In the genomic region with DNA sequence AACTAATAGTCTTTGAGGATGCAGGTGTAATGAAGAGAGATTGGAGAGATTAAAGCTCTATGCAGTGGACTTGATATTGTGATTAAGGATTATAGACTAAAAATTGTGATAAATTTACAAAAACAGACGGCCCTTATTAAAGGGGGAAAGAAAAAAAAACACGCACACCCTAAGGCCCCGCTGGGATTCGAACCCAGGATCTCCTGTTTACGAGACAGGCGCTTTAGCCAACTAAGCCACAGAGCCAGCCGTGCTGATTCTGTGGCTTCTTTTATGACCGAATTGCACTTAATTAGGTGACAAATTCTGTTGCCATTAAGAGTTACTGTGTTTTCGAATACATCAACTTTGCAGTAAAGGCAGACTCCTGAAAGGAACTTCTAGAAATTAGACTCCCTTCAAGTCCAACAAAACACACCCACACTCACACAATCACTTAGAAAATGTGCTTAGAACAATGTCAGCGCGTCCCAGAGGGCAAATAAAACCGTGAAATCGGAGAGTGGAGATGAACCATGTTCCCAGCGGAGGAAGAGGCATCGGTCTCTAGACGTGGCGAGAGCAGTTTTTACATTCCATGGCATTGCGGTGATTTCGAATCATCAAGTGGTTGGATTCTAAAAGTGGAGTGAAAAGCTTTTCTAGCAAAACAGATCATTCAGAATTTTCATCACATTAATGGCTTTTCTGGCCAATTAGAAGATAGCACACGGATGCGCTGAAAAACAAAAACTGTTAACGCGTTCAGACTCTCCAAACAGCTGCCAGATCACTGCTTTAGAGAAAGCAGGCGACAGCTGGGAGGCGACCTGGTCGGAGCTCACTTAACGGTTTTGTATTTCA, we compare ENCODE assay signal across 1 cellular context.
TF ChIP-seq lines count a peak whose summit lies in the region.

No MANE protein-coding gene starts in this region.

TF ChIP-seq in K562, 482 proteins besides CTCF, POLR2A, EP300 and RAD21 (continued from another document and continues in another):
- TF ChIP-seq REST (CRISPR knock-in tag; IDR thresholded peaks at IDR 0.05; ENCODE audit: low read depth) (no peak), BACH1 (tag; IDR thresholded peaks at IDR 0.05) (no peak), CGGBP1 (CRISPR knock-in tag; IDR thresholded peaks at IDR 0.05) (no peak), ZNF707 (CRISPR knock-in tag; conservative IDR thresholded peaks at IDR 0.05) (no peak), SRF (CRISPR knock-in tag; IDR thresholded peaks at IDR 0.05) (no peak), SUPT5H (IDR thresholded peaks at IDR 0.05) (peak; percentile 48; the same call in 1 of the 2 replicates), PCBP2 (IDR thresholded peaks at IDR 0.05; ENCODE audit: low read depth, low read length, poor library complexity, severe bottlenecking) (no peak), CTBP1 (IDR thresholded peaks at IDR 0.05; ENCODE audit: borderline replicate concordance) (no peak), HCFC1 (IDR thresholded peaks at IDR 0.05; ENCODE audit: low read depth, low read length) (peak; percentile 22; the same call in 1 of the 2 replicates), BCOR (IDR thresholded peaks at IDR 0.05) (peak; percentile 42; the same call in 1 of the 2 replicates), GABPB1 (CRISPR knock-in tag; IDR thresholded peaks at IDR 0.05) (no peak), HIVEP1 (CRISPR knock-in tag; IDR thresholded peaks at IDR 0.05) (no peak), RBM22 (IDR thresholded peaks at IDR 0.05; ENCODE audit: low read depth, low read length, poor library complexity, severe bottlenecking) (no peak), TBL1XR1 (IDR thresholded peaks at IDR 0.05; ENCODE audit: low read length in 2 of 2) (peak in 1 of 2 experiments; percentile 88; a peak in 2 of 4 replicates), POLR2B (IDR thresholded peaks at IDR 0.05; ENCODE audit: low read depth, partially characterized antibody) (peak; percentile 26), ZNF668 (CRISPR knock-in tag; IDR thresholded peaks at IDR 0.05) (no peak), NR4A1 (CRISPR knock-in tag; IDR thresholded peaks at IDR 0.05) (no peak), NR4A1 (tag; IDR thresholded peaks at IDR 0.05) (no peak), ZBTB33 (CRISPR knock-in tag; IDR thresholded peaks at IDR 0.05) (peak; percentile 47), SMAD2 (IDR thresholded peaks at IDR 0.05; ENCODE audit: low read depth, low read length) (no peak), ZNF395 (CRISPR knock-in tag; IDR thresholded peaks at IDR 0.05) (peak; percentile 42; the same call in 1 of the 2 replicates), ZKSCAN1 (IDR thresholded peaks at IDR 0.05; ENCODE audit: low read depth, low read length) (no peak), ZNF133 (CRISPR knock-in tag; IDR thresholded peaks at IDR 0.05) (no peak), CREB3 (tag; conservative IDR thresholded peaks at IDR 0.05; ENCODE audit: low read depth) (no peak), HMGN3 (IDR thresholded peaks at IDR 0.05; ENCODE audit: borderline replicate concordance, extremely low read depth, insufficient read length, low read depth, low read length) (no peak), ZNF740 (CRISPR knock-in tag; IDR thresholded peaks at IDR 0.05) (no peak), ZNF740 (tag; IDR thresholded peaks at IDR 0.05) (no peak), AFF1 (IDR thresholded peaks at IDR 0.05; ENCODE audit: low read depth in 1 of 2, partially characterized antibody in 2 of 2) (peak in 1 of 2 experiments; percentile 46), HEY1 (CRISPR knock-in tag; IDR thresholded peaks at IDR 0.05; ENCODE audit: borderline replicate concordance) (no peak), DLX4 (CRISPR knock-in tag; IDR thresholded peaks at IDR 0.05) (no peak), THRAP3 (IDR thresholded peaks at IDR 0.05; ENCODE audit: borderline replicate concordance) (no peak), SMARCC2 (IDR thresholded peaks at IDR 0.05; ENCODE audit: low read depth) (no peak), ZEB2 (IDR thresholded peaks at IDR 0.05) (no peak), LEF1 (IDR thresholded peaks at IDR 0.05) (no peak), BRD9 (IDR thresholded peaks at IDR 0.05; ENCODE audit: low read depth, partially characterized antibody) (no peak), ZKSCAN8 (CRISPR knock-in tag; IDR thresholded peaks at IDR 0.05) (no peak), ZNF507 (tag; conservative IDR thresholded peaks at IDR 0.05) (no peak)
- TF ChIP-seq, protein P1, sequence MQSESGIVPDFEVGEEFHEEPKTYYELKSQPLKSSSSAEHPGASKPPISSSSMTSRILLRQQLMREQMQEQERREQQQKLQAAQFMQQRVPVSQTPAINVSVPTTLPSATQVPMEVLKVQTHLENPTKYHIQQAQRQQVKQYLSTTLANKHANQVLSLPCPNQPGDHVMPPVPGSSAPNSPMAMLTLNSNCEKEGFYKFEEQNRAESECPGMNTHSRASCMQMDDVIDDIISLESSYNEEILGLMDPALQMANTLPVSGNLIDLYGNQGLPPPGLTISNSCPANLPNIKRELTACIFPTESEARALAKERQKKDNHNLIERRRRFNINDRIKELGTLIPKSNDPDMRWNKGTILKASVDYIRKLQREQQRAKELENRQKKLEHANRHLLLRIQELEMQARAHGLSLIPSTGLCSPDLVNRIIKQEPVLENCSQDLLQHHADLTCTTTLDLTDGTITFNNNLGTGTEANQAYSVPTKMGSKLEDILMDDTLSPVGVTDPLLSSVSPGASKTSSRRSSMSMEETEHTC (IDR thresholded peaks at IDR 0.05) = no peak
- TF ChIP-seq, protein P2, sequence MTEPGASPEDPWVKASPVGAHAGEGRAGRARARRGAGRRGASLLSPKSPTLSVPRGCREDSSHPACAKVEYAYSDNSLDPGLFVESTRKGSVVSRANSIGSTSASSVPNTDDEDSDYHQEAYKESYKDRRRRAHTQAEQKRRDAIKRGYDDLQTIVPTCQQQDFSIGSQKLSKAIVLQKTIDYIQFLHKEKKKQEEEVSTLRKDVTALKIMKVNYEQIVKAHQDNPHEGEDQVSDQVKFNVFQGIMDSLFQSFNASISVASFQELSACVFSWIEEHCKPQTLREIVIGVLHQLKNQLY (CRISPR knock-in tag; conservative IDR thresholded peaks at IDR 0.05) = no peak
- TF ChIP-seq, protein P3, sequence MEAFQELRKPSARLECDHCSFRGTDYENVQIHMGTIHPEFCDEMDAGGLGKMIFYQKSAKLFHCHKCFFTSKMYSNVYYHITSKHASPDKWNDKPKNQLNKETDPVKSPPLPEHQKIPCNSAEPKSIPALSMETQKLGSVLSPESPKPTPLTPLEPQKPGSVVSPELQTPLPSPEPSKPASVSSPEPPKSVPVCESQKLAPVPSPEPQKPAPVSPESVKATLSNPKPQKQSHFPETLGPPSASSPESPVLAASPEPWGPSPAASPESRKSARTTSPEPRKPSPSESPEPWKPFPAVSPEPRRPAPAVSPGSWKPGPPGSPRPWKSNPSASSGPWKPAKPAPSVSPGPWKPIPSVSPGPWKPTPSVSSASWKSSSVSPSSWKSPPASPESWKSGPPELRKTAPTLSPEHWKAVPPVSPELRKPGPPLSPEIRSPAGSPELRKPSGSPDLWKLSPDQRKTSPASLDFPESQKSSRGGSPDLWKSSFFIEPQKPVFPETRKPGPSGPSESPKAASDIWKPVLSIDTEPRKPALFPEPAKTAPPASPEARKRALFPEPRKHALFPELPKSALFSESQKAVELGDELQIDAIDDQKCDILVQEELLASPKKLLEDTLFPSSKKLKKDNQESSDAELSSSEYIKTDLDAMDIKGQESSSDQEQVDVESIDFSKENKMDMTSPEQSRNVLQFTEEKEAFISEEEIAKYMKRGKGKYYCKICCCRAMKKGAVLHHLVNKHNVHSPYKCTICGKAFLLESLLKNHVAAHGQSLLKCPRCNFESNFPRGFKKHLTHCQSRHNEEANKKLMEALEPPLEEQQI (IDR thresholded peaks at IDR 0.05) = no peak
